ENCODE assay signal across 9 cellular contexts in genomic region chr22:20567371-20567847, GRCh38. TPM values are rescaled to one million over a fixed set of nuclear protein-coding genes. Genes with fewer than 3 reads are reported as not detected.
DNase-seq lines count a peak whose midpoint lies in the region; ATAC-seq, FAIRE-seq and TF ChIP-seq lines count a peak whose summit lies in the region.
"Had no signal": no experiment of that assay in that cellular context is flagged by ENCODE, and none has a peak within 500 bp of the region (broad histone marks: within the 10 kb centered on the region; RNA-seq: fewer than 3 reads in every experiment).

No MANE protein-coding gene starts in this region.

- no peak overlapping the region for H2AK5ac ChIP-seq in neuronal stem cell (ENCODE audit: low read depth, low read length)

- H4K8ac ChIP-seq in neuronal stem cell (ENCODE audit: low read depth, low read length): no peak overlapping the region

- peaks cover 97% of the 10 kb centered on the region for H3K4me1 ChIP-seq in CD8-positive, alpha-beta T cell (ENCODE audit: insufficient read depth, low read length)
- H3K4me1 ChIP-seq in neuronal stem cell (ENCODE audit: control insufficient read depth in 2 of 2, insufficient read depth in 1 of 2, low read depth in 1 of 2, low read length in 2 of 2): no peaks in the 10 kb centered on the region

- no peak overlapping the region for H2BK12ac ChIP-seq in neuronal stem cell (ENCODE audit: low read length)

- POLR2A ChIA-PET in CD8-positive, alpha-beta T cell (lab: Charles Lee): interaction anchor here (0.5 to 10.1 kb wide), 13 partner anchors 13 to 324 kb away, joined by 3 to 308 read pairs (median 3); partner anchors contain the start of gene MED15

- no peak overlapping the region for H3K4me2 ChIP-seq in neuronal stem cell (ENCODE audit: insufficient read depth, low read length, poor library complexity, severe bottlenecking)

- H2AFZ ChIP-seq in neuronal stem cell (ENCODE audit: low read length): no peak overlapping the region

- peaks cover 41% of the 10 kb centered on the region for H3K36me3 ChIP-seq in CD8-positive, alpha-beta T cell (ENCODE audit: insufficient read depth, low read length)
- H3K36me3 ChIP-seq in neuronal stem cell (replicated peaks in 1 of 2; ENCODE audit: control insufficient read depth in 2 of 2, insufficient read depth in 2 of 2, low read length in 2 of 2): peaks cover 53 to 86% of the 10 kb centered on the region in 2 donors

- H3K27ac Mint-ChIP-seq in CD8-positive, alpha-beta T cell: peak overlapping the region; percentile 96
- H3K27ac Mint-ChIP-seq in stimulated activated naive B cell treated with anti-CD40 and anti-IgM and Interleukin-4, amounts not matched to agents 10 μg/mL and 1 μg/mL and 100 μg/mL, for 72 hours: no peak overlapping the region

- peaks cover 86% of the 10 kb centered on the region for H3K36me3 Mint-ChIP-seq in CD8-positive, alpha-beta T cell
- H3K36me3 Mint-ChIP-seq in stimulated activated naive B cell treated with anti-CD40 and anti-IgM and Interleukin-4, amounts not matched to agents 10 μg/mL and 1 μg/mL and 100 μg/mL, for 72 hours: peaks cover 27 to 62% of the 10 kb centered on the region in 2 donors

- DNase-seq in CD8-positive, alpha-beta T cell: peak in 3 of 7 experiments; percentile 34 to 57 (median 42)
- DNase-seq in RCC 7860 (ENCODE audit: low spot score) (peak; percentile 87), epithelial cell of esophagus (ENCODE audit: low read depth) (peak; percentile 82), neuronal stem cell (ENCODE audit: low spot score) (no peak), hypothalamus (lab: John Stamatoyannopoulos, UW) (no peak), NCI-H1436 treated with DMSO at 0.1 percent for 48 hours (lab: John Stamatoyannopoulos, UW) (no peak)
- DNase-seq in stimulated activated naive B cell treated with anti-CD40 and anti-IgM and Interleukin-4, amounts not matched to agents 10 μg/mL and 1 μg/mL and 100 μg/mL, for 72 hours: no peak

- H3K79me1 ChIP-seq in neuronal stem cell (ENCODE audit: low read depth, low read length): peaks cover 11% of the 10 kb centered on the region

- CTCF ChIA-PET in CD8-positive, alpha-beta T cell (lab: Charles Lee): interaction anchor here (0.7 to 16.0 kb wide), 15 partner anchors 14 to 149 kb away, joined by 3 to 382 read pairs (median 3); partner anchors contain the start of gene MED15

- peaks cover 92% of the 10 kb centered on the region for H3K4me1 Mint-ChIP-seq in CD8-positive, alpha-beta T cell (ENCODE audit: low read depth)
- H3K4me1 Mint-ChIP-seq in stimulated activated naive B cell treated with anti-CD40 and anti-IgM and Interleukin-4, amounts not matched to agents 10 μg/mL and 1 μg/mL and 100 μg/mL, for 72 hours: peaks cover 6 to 20% of the 10 kb centered on the region in 2 donors

- no peaks in the 10 kb centered on the region for H3K9me3 Mint-ChIP-seq in CD8-positive, alpha-beta T cell
- no peaks in the 10 kb centered on the region for H3K9me3 Mint-ChIP-seq in stimulated activated naive B cell treated with anti-CD40 and anti-IgM and Interleukin-4, amounts not matched to agents 10 μg/mL and 1 μg/mL and 100 μg/mL, for 72 hours

- no CpG with 5 or more reads among the region's 6 CpGs for WGBS in neuronal stem cell (ENCODE audit: extremely low coverage in 2 of 2, insufficient read length in 2 of 2, insufficient replicate concordance in 1 of 2), 2 donors

- H3K27me3 Mint-ChIP-seq in CD8-positive, alpha-beta T cell (ENCODE audit: low read depth): no peaks in the 10 kb centered on the region
- H3K27me3 Mint-ChIP-seq in stimulated activated naive B cell treated with anti-CD40 and anti-IgM and Interleukin-4, amounts not matched to agents 10 μg/mL and 1 μg/mL and 100 μg/mL, for 72 hours: no peaks in the 10 kb centered on the region

- TF ChIP-seq CTCF in CD8-positive, alpha-beta T cell (IDR thresholded peaks at IDR 0.05): no peak
- peak; percentile 0 for TF ChIP-seq CTCF in epithelial cell of esophagus (IDR thresholded peaks at IDR 0.05; ENCODE audit: insufficient read depth, low read depth, low read length, missing control alignments)

- H3K23ac ChIP-seq in neuronal stem cell (ENCODE audit: low read depth, low read length, poor library complexity): peak overlapping the region; percentile 82

- peak overlapping the region; percentile 65 for H3K4me3 Mint-ChIP-seq in CD8-positive, alpha-beta T cell
- H3K4me3 Mint-ChIP-seq in stimulated activated naive B cell treated with anti-CD40 and anti-IgM and Interleukin-4, amounts not matched to agents 10 μg/mL and 1 μg/mL and 100 μg/mL, for 72 hours: no peak overlapping the region

- peak overlapping the region; percentile 29 for H2BK5ac ChIP-seq in neuronal stem cell (ENCODE audit: low read length)

- FAIRE-seq in RCC 7860 (lab: Jason Lieb, UNC): peak; percentile 90
- FAIRE-seq: H1 had no signal

- peak overlapping the region; percentile 42 for H3K4me3 ChIP-seq in CD8-positive, alpha-beta T cell (ENCODE audit: low read depth, low read length)
- H3K4me3 ChIP-seq in epithelial cell of esophagus (ENCODE audit: low read length): no peak overlapping the region
- no peak overlapping the region for H3K4me3 ChIP-seq in neuronal stem cell (ENCODE audit: low read length in 2 of 2)

- intact Hi-C loops in CD8-positive, alpha-beta T cell (cut with DNase I, micrococcal nuclease): loop anchor here in 1 of 2 experiments (1.0 to 5.0 kb wide), 5 partner anchors 10 to 245 kb away; partner anchors contain the start of gene DGCR6L

- H2BK15ac ChIP-seq in neuronal stem cell (ENCODE audit: low read length): no peak overlapping the region

- no peak overlapping the region for H3K18ac ChIP-seq in neuronal stem cell (ENCODE audit: low read length)

- H3K27me3 ChIP-seq in CD8-positive, alpha-beta T cell (ENCODE audit: insufficient read depth, low read length): no peaks in the 10 kb centered on the region
- H3K27me3 ChIP-seq in neuronal stem cell (ENCODE audit: control insufficient read depth in 3 of 3, insufficient read depth in 3 of 3, low read depth in 1 of 3, low read length in 3 of 3): no peaks in the 10 kb centered on the region

- no peak overlapping the region for H2BK120ac ChIP-seq in neuronal stem cell (ENCODE audit: low read depth, low read length)

- no peak overlapping the region for H4K91ac ChIP-seq in neuronal stem cell (ENCODE audit: low read depth, low read length, poor library complexity)

- H3K4ac ChIP-seq in neuronal stem cell (ENCODE audit: low read length): no peak overlapping the region

- peak overlapping the region; percentile 22 for H3K27ac ChIP-seq in CD8-positive, alpha-beta T cell (ENCODE audit: low read depth, low read length)
- H3K27ac ChIP-seq in neuronal stem cell (replicated peaks; ENCODE audit: low read length): no peak overlapping the region

- no peak overlapping the region for H3K9ac ChIP-seq in neuronal stem cell (ENCODE audit: low read depth, low read length, poor library complexity)

- H3K14ac ChIP-seq in neuronal stem cell (ENCODE audit: low read length): no peak overlapping the region

- no peaks in the 10 kb centered on the region for H3K9me3 ChIP-seq in CD8-positive, alpha-beta T cell (ENCODE audit: low read length)
- H3K9me3 ChIP-seq in neuronal stem cell (replicated peaks in 1 of 2; ENCODE audit: control insufficient read depth in 2 of 2, insufficient read depth in 1 of 2, low read depth in 1 of 2, low read length in 2 of 2): peaks cover 0 to 1% of the 10 kb centered on the region in 2 donors

- peak; percentile 0 for ATAC-seq in CD8-positive, alpha-beta T cell
- no peak for ATAC-seq in HG02981 (IDR thresholded peaks at IDR 0.05; ENCODE audit: unreplicated experiment)
- no peak for ATAC-seq in stimulated activated naive B cell treated with anti-CD40 and anti-IgM and Interleukin-4, amounts not matched to agents 10 μg/mL and 1 μg/mL and 100 μg/mL, for 72 hours (replicated peaks)

RNA-seq across cellular contexts. Expression of gene MED15, which starts 60.0 kb away (rescaled TPM):
- total RNA-seq in CD8-positive, alpha-beta T cell: 100 to 1,000 TPM; 316 TPM
- polyA plus RNA-seq in neuronal stem cell (2013, experiment 1 of 2): 35.8 TPM
- polyA plus RNA-seq in neuronal stem cell (2013, experiment 2 of 2): 36.1 TPM

Comparison
In these comparisons a context has a peak if more than half of its experiments do, and no peak if none do; other contexts are left out.
1. DNase-seq: peak in RCC 7860 (single experiment) and epithelial cell of esophagus (single experiment); none in neuronal stem cell (single experiment), stimulated activated naive B cell treated with anti-CD40 and anti-IgM and Interleukin-4, amounts not matched to agents 10 μg/mL and 1 μg/mL and 100 μg/mL, for 72 hours (single experiment), hypothalamus (0 of 51) and NCI-H1436 treated with DMSO at 0.1 percent for 48 hours (single experiment).